ENCODE assay signal across 14 cellular contexts in genomic region chr2:218407717-218408116, GRCh38. TPM values are rescaled to one million over a fixed set of nuclear protein-coding genes. Genes with fewer than 3 reads are reported as not detected.
DNase-seq lines count a peak whose midpoint lies in the region; ATAC-seq and TF ChIP-seq lines count a peak whose summit lies in the region.
"Had no signal": no experiment of that assay in that cellular context is flagged by ENCODE, and none has a peak within 500 bp of the region (broad histone marks: within the 10 kb centered on the region; RNA-seq: fewer than 3 reads in every experiment).

No MANE protein-coding gene starts in this region.

- peak overlapping the region; percentile 45 for H3K4me3 ChIP-seq in WERI-Rb-1 (ENCODE audit: low read depth, low read length)
- H3K4me3 ChIP-seq: SK-N-MC had no signal

- no peak for ATAC-seq in left lobe of liver

- CTCF ChIA-PET in activated naive CD4-positive, alpha-beta T cell treated with anti-CD3 and anti-CD28 coated beads, Interleukin-2, amount 10 ng/mL, durations not matched to agents 7 days and 5 days (lab: Charles Lee) = interaction anchor here (1.0 kb wide), 1 partner anchor 136 kb away, joined by 4 read pairs; no protein-coding TSS in a partner anchor

- H3K27me3 ChIP-seq in WERI-Rb-1 (ENCODE audit: insufficient read depth, low read depth, severe bottlenecking) = no peaks in the 10 kb centered on the region
- H3K27me3 ChIP-seq: upper lobe of left lung had no signal

- H3K4me1 Mint-ChIP-seq in activated naive CD4-positive, alpha-beta T cell treated with anti-CD3 and anti-CD28 coated beads, Interleukin-2, amount 10 ng/mL, durations not matched to agents 7 days and 5 days = peaks cover 59% of the 10 kb centered on the region
- H3K4me1 Mint-ChIP-seq in mesothelial cell of epicardium = peaks cover 29% of the 10 kb centered on the region
- H3K4me1 Mint-ChIP-seq in type B pancreatic cell (ENCODE audit: unreplicated experiment) = peaks cover 19% of the 10 kb centered on the region

- no peak for DNase-seq in activated naive CD4-positive, alpha-beta T cell treated with anti-CD3 and anti-CD28 coated beads, Interleukin-2, amount 10 ng/mL, durations not matched to agents 7 days and 5 days
- DNase-seq in activated naive CD4-positive, alpha-beta T cell (lab: John Stamatoyannopoulos, UW) = no peak
- DNase-seq in WERI-Rb-1 (no peak), mesothelial cell of epicardium (ENCODE audit: low spot score in 2 of 2, unreplicated experiment in 2 of 2) (no peak), type B pancreatic cell (ENCODE audit: extremely low spot score, unreplicated experiment) (no peak), left lobe of liver (ENCODE audit: low spot score) (no peak), medulla oblongata (ENCODE audit: extremely low spot score) (no peak), NOMO-1 treated with DMSO at 0.1 percent for 48 hours (lab: John Stamatoyannopoulos, UW; ENCODE audit: unreplicated experiment) (no peak)
- DNase-seq: NCI-H1436, NCI-H748 treated with DMSO at 0.1 percent for 48 hours had no signal

- H3K27ac ChIP-seq in WERI-Rb-1 = peak overlapping the region; percentile 87

- H3K27ac Mint-ChIP-seq in activated naive CD4-positive, alpha-beta T cell treated with anti-CD3 and anti-CD28 coated beads, Interleukin-2, amount 10 ng/mL, durations not matched to agents 7 days and 5 days = peak overlapping the region; percentile 22
- H3K27ac Mint-ChIP-seq in mesothelial cell of epicardium = peak overlapping the region; percentile 78
- peak overlapping the region; percentile 94 for H3K27ac Mint-ChIP-seq in type B pancreatic cell

- H3K36me3 ChIP-seq in WERI-Rb-1 = peaks cover 18% of the 10 kb centered on the region

- TF ChIP-seq CTCF in WERI-Rb-1 (IDR thresholded peaks at IDR 0.05; ENCODE audit: low read depth, low read length) (no peak), mesothelial cell of epicardium (IDR thresholded peaks at IDR 0.05; ENCODE audit: unreplicated experiment) (no peak), type B pancreatic cell (conservative IDR thresholded peaks at IDR 0.05) (no peak)

- H3K27me3 Mint-ChIP-seq in activated naive CD4-positive, alpha-beta T cell treated with anti-CD3 and anti-CD28 coated beads, Interleukin-2, amount 10 ng/mL, durations not matched to agents 7 days and 5 days = peaks cover 15% of the 10 kb centered on the region
- H3K27me3 Mint-ChIP-seq in mesothelial cell of epicardium (ENCODE audit: low read depth) (no peaks in the 10 kb centered on the region), type B pancreatic cell (no peaks in the 10 kb centered on the region)

- no peaks in the 10 kb centered on the region for H3K9me3 Mint-ChIP-seq in activated naive CD4-positive, alpha-beta T cell treated with anti-CD3 and anti-CD28 coated beads, Interleukin-2, amount 10 ng/mL, durations not matched to agents 7 days and 5 days
- no peaks in the 10 kb centered on the region for H3K9me3 Mint-ChIP-seq in mesothelial cell of epicardium
- H3K9me3 Mint-ChIP-seq in type B pancreatic cell = no peaks in the 10 kb centered on the region

- no peak overlapping the region for H3K4me3 Mint-ChIP-seq in activated naive CD4-positive, alpha-beta T cell treated with anti-CD3 and anti-CD28 coated beads, Interleukin-2, amount 10 ng/mL, durations not matched to agents 7 days and 5 days
- no peak overlapping the region for H3K4me3 Mint-ChIP-seq in mesothelial cell of epicardium
- H3K4me3 Mint-ChIP-seq in type B pancreatic cell = no peak overlapping the region

- peaks cover 25% of the 10 kb centered on the region for H3K36me3 Mint-ChIP-seq in activated naive CD4-positive, alpha-beta T cell treated with anti-CD3 and anti-CD28 coated beads, Interleukin-2, amount 10 ng/mL, durations not matched to agents 7 days and 5 days
- H3K36me3 Mint-ChIP-seq in mesothelial cell of epicardium = peaks cover 12% of the 10 kb centered on the region
- peaks cover 7% of the 10 kb centered on the region for H3K36me3 Mint-ChIP-seq in type B pancreatic cell

- no peaks in the 10 kb centered on the region for H3K9me3 ChIP-seq in WERI-Rb-1 (ENCODE audit: severe bottlenecking)
- H3K9me3 ChIP-seq: upper lobe of left lung had no signal

RNA-seq across cellular contexts. Expression of gene CTDSP1, which starts 8.0 kb away (rescaled TPM):
- total RNA-seq in mesothelial cell of epicardium (134 to 142 TPM (median 136 TPM) in 3 replicates), type B pancreatic cell (ENCODE audit: low replicate concordance) (96.4 and 112 TPM in 2 replicates), left lobe of liver (105 TPM)

RNA-seq across cellular contexts. Expression of gene VIL1, which starts 11.2 kb away (rescaled TPM):
- total RNA-seq in mesothelial cell of epicardium = 0.29 to 0.64 TPM (median 0.54 TPM) in 3 replicates
- 64.6 and 142 TPM in 2 replicates for total RNA-seq in type B pancreatic cell (ENCODE audit: low replicate concordance)
- total RNA-seq in left lobe of liver = 2.6 TPM
- total RNA-seq: skeletal muscle tissue had no signal

RNA-seq across cellular contexts. Expression of gene SLC11A1, which starts 25.6 kb away (rescaled TPM):
- total RNA-seq in mesothelial cell of epicardium (0.53 to 0.79 TPM (median 0.76 TPM) in 3 replicates), type B pancreatic cell (ENCODE audit: low replicate concordance) (0.39 and 0.64 TPM in 2 replicates), left lobe of liver (3.3 TPM)
- total RNA-seq: Daoy had no signal

RNA-seq across cellular contexts. Expression of gene CATIP, which starts 51.1 kb away (rescaled TPM):
- total RNA-seq in mesothelial cell of epicardium (0.16 TPM in 1 of 3 replicates, not detected in the others), type B pancreatic cell (ENCODE audit: low replicate concordance) (0.21 and 4.1 TPM in 2 replicates), left lobe of liver (not detected)
- total RNA-seq: Daoy, skeletal muscle tissue had no signal

Comparison
In these comparisons a context has a peak if more than half of its experiments do, and no peak if none do; other contexts are left out.
1. H3K27ac Mint-ChIP-seq: peak in every context shown above with its lines; median percentile 94 in type B pancreatic cell; 78 in mesothelial cell of epicardium; 22 in activated naive CD4-positive, alpha-beta T cell treated with anti-CD3 and anti-CD28 coated beads, Interleukin-2, amount 10 ng/mL, durations not matched to agents 7 days and 5 days.
2. RNA of gene VIL1, which starts 11.2 kb away (total RNA-seq): 64.6 to 142 TPM in type B pancreatic cell; 2.6 TPM in left lobe of liver (single experiment) and 0.29 to 0.64 TPM in mesothelial cell of epicardium; every median in the first group is over 10 times any median in the second.